In genomic region chr21:29231781-29232548, GRCh38 we compare ENCODE assay signal across 1 cellular context.
TF ChIP-seq lines count a peak whose summit lies in the region.

No MANE protein-coding gene starts in this region.

TF ChIP-seq in SK-N-SH treated with all-trans-retinoic acid at 6 μM for 48 hours, 23 proteins besides CTCF, POLR2A, EP300 and RAD21 (continued from another document):
- no peak for TF ChIP-seq TSHZ2 (CRISPR knock-in tag; IDR thresholded peaks at IDR 0.05)
